In genomic region chr10:24444337-24444736, GRCh38 we compare ENCODE assay signal across 1 cellular context.
TF ChIP-seq lines count a peak whose summit lies in the region.

No MANE protein-coding gene starts in this region.

TF ChIP-seq in HepG2, 621 proteins besides CTCF, POLR2A, EP300 and RAD21:
- TF ChIP-seq ZNF770 (CRISPR knock-in tag; IDR thresholded peaks at IDR 0.05) (no peak), CBX5 (CRISPR knock-in tag; IDR thresholded peaks at IDR 0.05; ENCODE audit: borderline replicate concordance) (no peak), ZNF264 (CRISPR knock-in tag; IDR thresholded peaks at IDR 0.05) (no peak), SMARCE1 (IDR thresholded peaks at IDR 0.05; ENCODE audit: borderline replicate concordance) (no peak), KDM1A (CRISPR knock-in tag; IDR thresholded peaks at IDR 0.05) (no peak), FOSL2 (CRISPR knock-in tag; IDR thresholded peaks at IDR 0.05) (0 out of 2 replicates have a peak, but pooled peaks have one; percentile 8), TBX2 (CRISPR knock-in tag; IDR thresholded peaks at IDR 0.05; ENCODE audit: borderline replicate concordance) (no peak)
